Comparison of ENCODE assay signal across 13 cellular contexts in genomic region chr11:61163714-61164609, GRCh38. TPM values are rescaled to one million over a fixed set of nuclear protein-coding genes. Genes with fewer than 3 reads are reported as not detected.
A peak's percentile ranks its signal among the peaks of the same experiment; 100 is the strongest.
DNase-seq lines count a peak whose midpoint lies in the region; ATAC-seq and TF ChIP-seq lines count a peak whose summit lies in the region.
"Had no signal": no experiment of that assay in that cellular context is flagged by ENCODE, and none has a peak within 500 bp of the region (broad histone marks: within the 10 kb centered on the region; RNA-seq: fewer than 3 reads in every experiment).

No MANE protein-coding gene starts in this region.

- peak overlapping the region; percentile 88 for H3K27ac Mint-ChIP-seq in activated CD4-positive, alpha-beta T cell treated with anti-CD3 and anti-CD28 coated beads for 36 hours
- H3K27ac Mint-ChIP-seq in stimulated activated memory B cell treated with anti-CD40 and anti-IgM and Interleukin-4, amounts not matched to agents 10 μg/mL and 1 μg/mL and 100 μg/mL, for 72 hours = peak overlapping the region; percentile 94

- intact Hi-C loops in activated CD4-positive, alpha-beta T cell treated with anti-CD3 and anti-CD28 coated beads for 36 hours (cut with DNase I, micrococcal nuclease) = loop anchor here (5.0 to 10.0 kb wide), 4 partner anchors 82 to 1549 kb away; partner anchors contain the start of genes OSBP (in 1 of the 2) and SYT7 (in 1 of the 2)
- intact Hi-C loops in PC-9 (cut with micrococcal nuclease; ENCODE audit: unreplicated experiment) = loop anchor here (5.0 kb wide), 1 partner anchor 87 kb away; no protein-coding TSS in a partner anchor
- intact Hi-C loops in Right ventricle myocardium inferior (cut with DNase I) = no loop called here

- POLR2A ChIA-PET in activated CD4-positive, alpha-beta T cell treated with anti-CD3 and anti-CD28 coated beads for 36 hours (lab: Charles Lee) = no interaction called here
- POLR2A ChIA-PET in PC-9 (lab: Charles Lee; ENCODE audit: unreplicated experiment) = no interaction called here

- no peak for ATAC-seq in activated CD4-positive, alpha-beta T cell treated with anti-CD3 and anti-CD28 coated beads for 36 hours
- ATAC-seq in stimulated activated memory B cell treated with anti-CD40 and anti-IgM and Interleukin-4, amounts not matched to agents 10 μg/mL and 1 μg/mL and 100 μg/mL, for 72 hours = peak; percentile 28
- ATAC-seq in Right ventricle myocardium inferior (no peak), HG03342 (IDR thresholded peaks at IDR 0.05; ENCODE audit: unreplicated experiment) (no peak)
- ATAC-seq: pancreas had no signal

- BruUV-seq in PC-9 (replicated peaks; lab: Mats Ljungman, UMichigan) = no TSS peak

- no peaks in the 10 kb centered on the region for H4K20me1 ChIP-seq in PC-9 (ENCODE audit: insufficient read depth)

- peaks cover 42% of the 10 kb centered on the region for H3K4me1 ChIP-seq in PC-9 (replicated peaks; ENCODE audit: insufficient read depth)

- H3F3A ChIP-seq in PC-9 (ENCODE audit: insufficient read depth, low read depth) = peaks cover 30% of the 10 kb centered on the region

- peak overlapping the region; percentile 21; the same call in 1 of the 2 replicates for H3K4me2 ChIP-seq in PC-9

- CTCF ChIA-PET in activated CD4-positive, alpha-beta T cell treated with anti-CD3 and anti-CD28 coated beads for 36 hours (lab: Charles Lee) = interaction anchor here (1.3 kb wide), 1 partner anchor 11 kb away, joined by 4 read pairs; no protein-coding TSS in a partner anchor
- CTCF ChIA-PET in PC-9 (lab: Charles Lee) = no interaction called here

- no peaks in the 10 kb centered on the region for H3K36me3 ChIP-seq in PC-9 (ENCODE audit: low read depth)
- H3K36me3 ChIP-seq: pancreas had no signal

- no peaks in the 10 kb centered on the region for H3K27me3 Mint-ChIP-seq in activated CD4-positive, alpha-beta T cell treated with anti-CD3 and anti-CD28 coated beads for 36 hours
- H3K27me3 Mint-ChIP-seq in stimulated activated memory B cell treated with anti-CD40 and anti-IgM and Interleukin-4, amounts not matched to agents 10 μg/mL and 1 μg/mL and 100 μg/mL, for 72 hours = no peaks in the 10 kb centered on the region

- H3K4me3 Mint-ChIP-seq in activated CD4-positive, alpha-beta T cell treated with anti-CD3 and anti-CD28 coated beads for 36 hours = peak overlapping the region; percentile 7
- peak overlapping the region; percentile 49 for H3K4me3 Mint-ChIP-seq in stimulated activated memory B cell treated with anti-CD40 and anti-IgM and Interleukin-4, amounts not matched to agents 10 μg/mL and 1 μg/mL and 100 μg/mL, for 72 hours

- H3K4me1 Mint-ChIP-seq in activated CD4-positive, alpha-beta T cell treated with anti-CD3 and anti-CD28 coated beads for 36 hours = peaks cover 55% of the 10 kb centered on the region
- peaks cover 68% of the 10 kb centered on the region for H3K4me1 Mint-ChIP-seq in stimulated activated memory B cell treated with anti-CD40 and anti-IgM and Interleukin-4, amounts not matched to agents 10 μg/mL and 1 μg/mL and 100 μg/mL, for 72 hours

- H3K79me2 ChIP-seq in PC-9 (ENCODE audit: low read depth) = peaks cover 13% of the 10 kb centered on the region

- TF ChIP-seq CTCF in PC-9 (conservative IDR thresholded peaks at IDR 0.05) = no peak

- H3K27me3 ChIP-seq in PC-9 (ENCODE audit: insufficient read depth, low read depth) = no peaks in the 10 kb centered on the region
- H3K27me3 ChIP-seq: pancreas had no signal

- H2AFZ ChIP-seq in PC-9 = no peak overlapping the region

- no peaks in the 10 kb centered on the region for H3K9me3 ChIP-seq in PC-9 (ENCODE audit: insufficient read depth, low read depth)
- H3K9me3 ChIP-seq: pancreas had no signal

- TF ChIP-seq POLR2A in erythroblast (IDR thresholded peaks at IDR 0.05; ENCODE audit: low read length) = no peak

- no peak overlapping the region for H3K4me3 ChIP-seq in PC-9
- H3K4me3 ChIP-seq: pancreas had no signal

- no peaks in the 10 kb centered on the region for H3K9me3 Mint-ChIP-seq in activated CD4-positive, alpha-beta T cell treated with anti-CD3 and anti-CD28 coated beads for 36 hours (ENCODE audit: low read depth)
- H3K9me3 Mint-ChIP-seq in stimulated activated memory B cell treated with anti-CD40 and anti-IgM and Interleukin-4, amounts not matched to agents 10 μg/mL and 1 μg/mL and 100 μg/mL, for 72 hours = peaks cover 3% of the 10 kb centered on the region

- H3K27ac ChIP-seq in PC-9 = no peak overlapping the region

- DNase-seq in activated CD4-positive, alpha-beta T cell treated with anti-CD3 and anti-CD28 coated beads for 36 hours = peak; percentile 47
- no peak for DNase-seq in activated CD4-positive, alpha-beta T cell treated with anti-CD3 and anti-CD28 coated beads for 4 hours
- no peak for DNase-seq in PC-9
- peak; percentile 72 to 83 for DNase-seq in erythroblast (lab: John Stamatoyannopoulos, UW)
- DNase-seq in Right ventricle myocardium inferior (ENCODE audit: missing footprints) = no peak
- DNase-seq in NCI-H2171 treated with DMSO at 0.1 percent for 48 hours (lab: John Stamatoyannopoulos, UW) = no peak
- DNase-seq: 8988T, DMS79 treated with DMSO at 0.1 percent for 48 hours, HCEC 1CT, NCI-H1048, pancreas had no signal

- no peaks in the 10 kb centered on the region for H3K9me2 ChIP-seq in PC-9 (ENCODE audit: insufficient read depth)

- no peaks in the 10 kb centered on the region for H3K36me3 Mint-ChIP-seq in activated CD4-positive, alpha-beta T cell treated with anti-CD3 and anti-CD28 coated beads for 36 hours (ENCODE audit: low read depth)
- no peaks in the 10 kb centered on the region for H3K36me3 Mint-ChIP-seq in stimulated activated memory B cell treated with anti-CD40 and anti-IgM and Interleukin-4, amounts not matched to agents 10 μg/mL and 1 μg/mL and 100 μg/mL, for 72 hours

RNA-seq across cellular contexts. Expression of gene VPS37C, which starts 2.7 kb away (rescaled TPM):
- total RNA-seq in activated CD4-positive, alpha-beta T cell treated with anti-CD3 and anti-CD28 coated beads for 36 hours = 10 to 100 TPM in 1 of 2 experiments, 1 to 10 TPM in 1; 9.5 to 10.6 TPM
- 27.1 and 29.0 TPM in 2 replicates for total RNA-seq in PC-9 (2021)
- 16.5 TPM for total RNA-seq in Right ventricle myocardium inferior

RNA-seq across cellular contexts. Expression of gene PGA3, which starts 39.4 kb away (rescaled TPM):
- not detected for total RNA-seq in activated CD4-positive, alpha-beta T cell treated with anti-CD3 and anti-CD28 coated beads for 36 hours
- not detected in 2 replicates for total RNA-seq in PC-9 (2021)
- 1.2 TPM for total RNA-seq in Right ventricle myocardium inferior

RNA-seq across cellular contexts. Expression of gene PGA4, which starts 58.2 kb away (rescaled TPM):
- not detected for total RNA-seq in activated CD4-positive, alpha-beta T cell treated with anti-CD3 and anti-CD28 coated beads for 36 hours
- total RNA-seq in PC-9 (2021) = not detected in 2 replicates
- total RNA-seq in Right ventricle myocardium inferior = not detected

Comparison
In these comparisons a context has a peak if more than half of its experiments do, and no peak if none do; other contexts are left out.
1. DNase-seq: peak in activated CD4-positive, alpha-beta T cell treated with anti-CD3 and anti-CD28 coated beads for 36 hours (single experiment) and erythroblast (2 of 2); none in activated CD4-positive, alpha-beta T cell treated with anti-CD3 and anti-CD28 coated beads for 4 hours (0 of 2), PC-9 (0 of 2), Right ventricle myocardium inferior (single experiment) and NCI-H2171 treated with DMSO at 0.1 percent for 48 hours (single experiment).